Comparison of ENCODE assay signal across 21 cellular contexts in the genomic region with DNA sequence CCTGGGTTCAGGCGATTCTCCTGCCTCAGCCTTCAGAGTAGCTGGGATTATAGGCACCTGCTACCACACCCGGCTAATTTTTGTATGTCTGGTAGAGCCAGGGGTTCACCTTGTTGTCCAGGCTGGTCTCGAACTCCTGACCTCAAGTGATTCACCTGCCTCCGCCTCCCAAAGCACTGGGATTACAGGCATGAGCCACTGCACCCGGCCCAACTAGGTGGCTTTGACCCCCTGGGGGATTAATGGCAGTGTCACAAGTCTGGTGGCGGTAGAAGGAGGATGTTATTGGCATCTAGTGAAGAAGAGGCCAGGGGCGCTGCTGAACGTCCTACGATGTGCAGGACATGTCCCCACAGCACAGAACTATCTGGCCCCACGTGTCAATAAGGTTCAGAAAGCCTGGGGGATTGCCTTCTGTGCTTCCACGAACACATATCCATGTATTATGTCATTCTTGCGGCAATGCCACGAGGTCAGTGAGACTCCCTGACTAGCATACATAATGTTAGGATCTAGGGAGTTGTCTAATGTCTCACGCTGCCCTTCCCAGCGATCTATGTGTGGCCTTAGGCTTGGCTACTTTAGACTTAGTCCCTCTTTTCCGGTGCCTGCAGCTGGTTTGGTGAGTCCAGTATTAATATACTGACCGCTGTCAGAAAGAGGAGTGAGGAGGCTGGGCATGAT.
DNase-seq lines count a peak whose midpoint lies in the region; ATAC-seq, FAIRE-seq and TF ChIP-seq lines count a peak whose summit lies in the region.
"Had no signal": no experiment of that assay in that cellular context is flagged by ENCODE, and none has a peak within 500 bp of the region (broad histone marks: within the 10 kb centered on the region; RNA-seq: fewer than 3 reads in every experiment).

No MANE protein-coding gene starts in this region.

- 45% methylated on average over 17 of the region's 17 CpGs for WGBS in HepG2 (ENCODE audit: low lambda C conversion rate)

- no peak for TF ChIP-seq EP300 in HepG2 (IDR thresholded peaks at IDR 0.05; ENCODE audit: low read depth in 2 of 2, low read length in 2 of 2)
- no peak for TF ChIP-seq EP300 in HepG2 (CRISPR knock-in tag; IDR thresholded peaks at IDR 0.05; ENCODE audit: borderline replicate concordance)

- CTCF ChIA-PET in activated CD4-positive, alpha-beta T cell treated with anti-CD3 and anti-CD28 coated beads, Interleukin-2, amount 10 ng/mL, durations not matched to agents 7 days and 5 days (lab: Charles Lee): interaction anchor here (0.6 kb wide), 1 partner anchor 123 kb away, joined by 3 read pairs; no protein-coding TSS in a partner anchor
- CTCF ChIA-PET in RWPE1 (lab: Yijun Ruan, JAX): interaction anchor here (1.2 kb wide), 1 partner anchor 272 kb away, joined by 3 read pairs; no protein-coding TSS in a partner anchor
- CTCF ChIA-PET in HepG2 (lab: Yijun Ruan, JAX; ENCODE audit: low intra/inter-chr PET ratio, low total read pairs): no interaction called here

- H3K9me3 Mint-ChIP-seq in activated CD4-positive, alpha-beta T cell treated with anti-CD3 and anti-CD28 coated beads, Interleukin-2, amount 10 ng/mL, durations not matched to agents 7 days and 5 days: no peaks in the 10 kb centered on the region
- H3K9me3 Mint-ChIP-seq: CD4-positive, CD25-positive, alpha-beta regulatory T cell had no signal

- intact Hi-C loops in HepG2 (cut with micrococcal nuclease; ENCODE audit: unreplicated experiment): no loop called here

- BruUV-seq in HepG2 (replicated peaks; lab: Mats Ljungman, UMichigan): no TSS peak

- H3K9me3 ChIP-seq in HepG2 (ENCODE audit: low read length) (no peaks in the 10 kb centered on the region), stomach smooth muscle (ENCODE audit: control insufficient read depth in 2 of 2, low read length in 2 of 2) (no peaks in the 10 kb centered on the region)

- H3K27me3 Mint-ChIP-seq in activated CD4-positive, alpha-beta T cell treated with anti-CD3 and anti-CD28 coated beads, Interleukin-2, amount 10 ng/mL, durations not matched to agents 7 days and 5 days: no peaks in the 10 kb centered on the region
- H3K27me3 Mint-ChIP-seq: CD4-positive, CD25-positive, alpha-beta regulatory T cell had no signal

- no peak for DNase-seq in activated CD4-positive, alpha-beta T cell treated with anti-CD3 and anti-CD28 coated beads, Interleukin-2, amount 10 ng/mL, durations not matched to agents 7 days and 5 days
- DNase-seq in activated CD4-positive, alpha-beta T cell treated with anti-CD3 and anti-CD28 coated beads, Interleukin-2, amount 50 U/mL, for 48 hours: no peak
- no peak for DNase-seq in RWPE1 (ENCODE audit: low spot score)
- peak; percentile 35 for DNase-seq in HepG2 (ENCODE audit: low spot score)
- DNase-seq in activated naive CD4-positive, alpha-beta T cell treated with Interleukin-2 at 50 U/mL for 16 hours: no peak
- no peak for DNase-seq in stimulated activated CD4-positive, alpha-beta T cell treated with anti-CD3 and anti-CD28 coated beads, Interleukin-12 subunit alpha, Interleukin-12 subunit beta, amount 100 ng/mL, for 4 hours
- DNase-seq in HCEC 1CT: no peak
- DNase-seq: 8988T; CD4-positive, CD25-positive, alpha-beta regulatory T cell; COR-L47; DMS153; GDM1; H7; NCI-H1105; NCI-H2081 treated with DMSO at 0.1 percent for 48 hours; NCI-H446 treated with DMSO at 0.1 percent for 48 hours; NCI-H69; OCI-M1; SHP77 had no signal

- peak in 1 of 2 experiments; percentile 51; a peak in 3 of 4 replicates for TF ChIP-seq POLR2A in HepG2 (IDR thresholded peaks at IDR 0.05; ENCODE audit: insufficient read depth in 1 of 2, low read depth in 2 of 2, low read length in 2 of 2)

- no peaks in the 10 kb centered on the region for H3K79me2 ChIP-seq in HepG2 (ENCODE audit: insufficient read depth, low read length)

- H3K27ac Mint-ChIP-seq in activated CD4-positive, alpha-beta T cell treated with anti-CD3 and anti-CD28 coated beads, Interleukin-2, amount 10 ng/mL, durations not matched to agents 7 days and 5 days: peak overlapping the region; percentile 13
- H3K27ac Mint-ChIP-seq: CD4-positive, CD25-positive, alpha-beta regulatory T cell had no signal

- in situ Hi-C loops in HepG2 (cut with HindIII; ENCODE audit: extremely low pct_ligation_motif_present, low pct_unique_long_range_greater_than_20kb): no loop called here

- no peak overlapping the region for H3K4me3 ChIP-seq in HepG2 (replicated peaks in 1 of 3; ENCODE audit: insufficient read depth in 1 of 3, low read depth in 2 of 3, low read length in 3 of 3)
- H3K4me3 ChIP-seq in stomach smooth muscle (ENCODE audit: low read length in 2 of 2): no peak overlapping the region
- H3K4me3 ChIP-seq: K562 had no signal

- peaks cover 49% of the 10 kb centered on the region for H3K4me1 ChIP-seq in HepG2 (ENCODE audit: insufficient read depth, low read length)
- H3K4me1 ChIP-seq in stomach smooth muscle (ENCODE audit: control insufficient read depth, insufficient read depth, low read length): peaks cover 53% of the 10 kb centered on the region

- no peaks in the 10 kb centered on the region for H3K4me1 Mint-ChIP-seq in activated CD4-positive, alpha-beta T cell treated with anti-CD3 and anti-CD28 coated beads, Interleukin-2, amount 10 ng/mL, durations not matched to agents 7 days and 5 days
- H3K4me1 Mint-ChIP-seq: CD4-positive, CD25-positive, alpha-beta regulatory T cell had no signal

- no peaks in the 10 kb centered on the region for H3K27me3 ChIP-seq in HepG2 (ENCODE audit: control insufficient read depth in 1 of 2, insufficient read depth in 2 of 2, low read length in 2 of 2)
- no peaks in the 10 kb centered on the region for H3K27me3 ChIP-seq in stomach smooth muscle (ENCODE audit: control insufficient read depth in 1 of 2, insufficient read depth in 2 of 2, low read length in 2 of 2)

- peaks cover 12% of the 10 kb centered on the region for H3K36me3 Mint-ChIP-seq in activated CD4-positive, alpha-beta T cell treated with anti-CD3 and anti-CD28 coated beads, Interleukin-2, amount 10 ng/mL, durations not matched to agents 7 days and 5 days (ENCODE audit: low read depth)

- no peak overlapping the region for H3K4me2 ChIP-seq in HepG2 (ENCODE audit: low read depth, low read length)

- no peak for TF ChIP-seq RAD21 in HepG2 (CRISPR knock-in tag; IDR thresholded peaks at IDR 0.05)

- H4K20me1 ChIP-seq in HepG2 (ENCODE audit: insufficient read depth, low read length): no peaks in the 10 kb centered on the region

- H3K4me3 Mint-ChIP-seq in activated CD4-positive, alpha-beta T cell treated with anti-CD3 and anti-CD28 coated beads, Interleukin-2, amount 10 ng/mL, durations not matched to agents 7 days and 5 days: no peak overlapping the region
- H3K4me3 Mint-ChIP-seq: CD4-positive, CD25-positive, alpha-beta regulatory T cell had no signal

- FAIRE-seq in HepG2 (lab: Jason Lieb, UNC): no peak
- FAIRE-seq: K562 had no signal

- TF ChIP-seq CTCF in RWPE1 (conservative IDR thresholded peaks at IDR 0.05; ENCODE audit: low read depth) (no peak), HepG2 (CRISPR knock-in tag; IDR thresholded peaks at IDR 0.05) (no peak)

- POLR2A ChIA-PET in activated CD4-positive, alpha-beta T cell treated with anti-CD3 and anti-CD28 coated beads, Interleukin-2, amount 10 ng/mL, durations not matched to agents 7 days and 5 days (lab: Charles Lee): no interaction called here
- POLR2A ChIA-PET in RWPE1 (lab: Yijun Ruan, JAX; ENCODE audit: low non-redundant PET): no interaction called here
- POLR2A ChIA-PET in HepG2 (lab: Yijun Ruan, JAX): no interaction called here

- no peak overlapping the region for H3K9ac ChIP-seq in HepG2 (ENCODE audit: insufficient read depth, low read depth, low read length)
- no peak overlapping the region for H3K9ac ChIP-seq in stomach smooth muscle (ENCODE audit: low read length in 2 of 2)

- peak; percentile 2 for ATAC-seq in HepG2
- ATAC-seq: K562 had no signal

- H2AFZ ChIP-seq in HepG2 (ENCODE audit: low read length): no peak overlapping the region

- H3K36me3 ChIP-seq in HepG2 (replicated peaks in 1 of 2; ENCODE audit: control insufficient read depth in 1 of 2, insufficient read depth in 2 of 2, low read length in 2 of 2) (peaks cover 16 to 19% of the 10 kb centered on the region in 2 experiments; a peak in 4 of 5 replicates), stomach smooth muscle (ENCODE audit: control insufficient read depth in 2 of 2, insufficient read depth in 2 of 2, low read length in 2 of 2) (peaks cover 7 to 13% of the 10 kb centered on the region in 2 donors)

- H3K27ac ChIP-seq in RWPE1 (0 out of 2 replicates have a peak overlapping the region, but pooled peaks have one; percentile 8), HepG2 (ENCODE audit: extremely low read length, insufficient read depth, low read length) (no peak overlapping the region), stomach smooth muscle (ENCODE audit: low read length) (peak overlapping the region; percentile 24)

TF ChIP-seq in HepG2, 621 proteins besides CTCF, POLR2A, EP300 and RAD21 (continues in another document):
- TF ChIP-seq, protein P1, sequence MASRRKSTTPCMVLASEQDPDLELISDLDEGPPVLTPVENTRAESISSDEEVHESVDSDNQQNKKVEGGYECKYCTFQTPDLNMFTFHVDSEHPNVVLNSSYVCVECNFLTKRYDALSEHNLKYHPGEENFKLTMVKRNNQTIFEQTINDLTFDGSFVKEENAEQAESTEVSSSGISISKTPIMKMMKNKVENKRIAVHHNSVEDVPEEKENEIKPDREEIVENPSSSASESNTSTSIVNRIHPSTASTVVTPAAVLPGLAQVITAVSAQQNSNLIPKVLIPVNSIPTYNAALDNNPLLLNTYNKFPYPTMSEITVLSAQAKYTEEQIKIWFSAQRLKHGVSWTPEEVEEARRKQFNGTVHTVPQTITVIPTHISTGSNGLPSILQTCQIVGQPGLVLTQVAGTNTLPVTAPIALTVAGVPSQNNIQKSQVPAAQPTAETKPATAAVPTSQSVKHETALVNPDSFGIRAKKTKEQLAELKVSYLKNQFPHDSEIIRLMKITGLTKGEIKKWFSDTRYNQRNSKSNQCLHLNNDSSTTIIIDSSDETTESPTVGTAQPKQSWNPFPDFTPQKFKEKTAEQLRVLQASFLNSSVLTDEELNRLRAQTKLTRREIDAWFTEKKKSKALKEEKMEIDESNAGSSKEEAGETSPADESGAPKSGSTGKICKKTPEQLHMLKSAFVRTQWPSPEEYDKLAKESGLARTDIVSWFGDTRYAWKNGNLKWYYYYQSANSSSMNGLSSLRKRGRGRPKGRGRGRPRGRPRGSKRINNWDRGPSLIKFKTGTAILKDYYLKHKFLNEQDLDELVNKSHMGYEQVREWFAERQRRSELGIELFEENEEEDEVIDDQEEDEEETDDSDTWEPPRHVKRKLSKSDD (CRISPR knock-in tag; IDR thresholded peaks at IDR 0.05; ENCODE audit: low read depth): peak; percentile 71; the same call in 1 of the 2 replicates
